In the genomic region with DNA sequence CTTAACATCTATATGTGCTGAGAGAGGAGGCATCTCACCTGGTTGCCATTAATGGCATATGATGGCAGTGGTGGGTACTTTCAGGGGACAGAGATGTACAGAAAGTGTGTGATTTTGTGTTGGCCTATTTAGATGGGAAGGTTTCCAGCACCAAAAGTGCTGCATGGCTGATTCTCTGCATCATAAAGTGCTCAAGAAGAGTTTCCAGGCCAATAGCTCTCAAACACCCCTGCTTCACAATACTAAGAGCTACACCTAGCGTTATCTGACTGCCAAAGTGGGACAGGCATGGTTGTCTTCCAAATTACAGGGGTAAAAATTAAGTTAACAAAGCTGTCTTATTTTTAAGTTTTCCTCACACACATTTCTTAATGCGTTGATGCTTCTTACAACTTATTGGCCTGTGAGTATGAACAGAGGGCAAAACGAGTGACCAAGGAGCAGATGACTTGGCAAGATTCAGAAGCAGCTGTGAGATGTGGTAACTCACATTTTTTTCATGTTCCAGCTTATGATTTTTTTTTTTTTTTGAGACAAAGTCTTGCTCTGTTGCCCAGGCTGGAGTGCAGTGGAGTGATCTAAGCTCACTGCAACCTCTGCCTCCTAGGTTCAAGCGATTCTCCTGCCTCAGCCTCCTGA, we compare ENCODE assay signal across 16 cellular contexts. TPM values are rescaled to one million over a fixed set of nuclear protein-coding genes. Genes with fewer than 3 reads are reported as not detected.
DNase-seq lines count a peak whose midpoint lies in the region; ATAC-seq, FAIRE-seq and TF ChIP-seq lines count a peak whose summit lies in the region.
"Had no signal": no experiment of that assay in that cellular context is flagged by ENCODE, and none has a peak within 500 bp of the region (broad histone marks: within the 10 kb centered on the region; RNA-seq: fewer than 3 reads in every experiment).

No MANE protein-coding gene starts in this region.

- H3K4me3 ChIP-seq in endothelial cell of umbilical vein (replicated peaks in 1 of 3; ENCODE audit: insufficient read depth in 1 of 3, low read depth in 1 of 3, low read length in 3 of 3) = no peak overlapping the region
- no peak overlapping the region for H3K4me3 ChIP-seq in right cardiac atrium (ENCODE audit: low read length)
- peak overlapping the region in 3 of 5 donors; percentile 3 to 35 (median 23) for H3K4me3 ChIP-seq in subcutaneous abdominal adipose tissue (ENCODE audit: low read depth in 1 of 5, low read length in 5 of 5)
- H3K4me3 ChIP-seq in A673 (ENCODE audit: low read depth, low read length, poor library complexity, severe bottlenecking) = no peak overlapping the region

- CTCF ChIA-PET in endothelial cell of umbilical vein (lab: Charles Lee) = interaction anchor here (0.7 to 6.0 kb wide), 3 partner anchors 12 to 62 kb away, joined by 3 to 90 read pairs (median 45); no protein-coding TSS in a partner anchor
- CTCF ChIA-PET in A673 (lab: Charles Lee) = no interaction called here

- peaks cover 2% of the 10 kb centered on the region for H3K9me3 ChIP-seq in endothelial cell of umbilical vein (replicated peaks; ENCODE audit: control insufficient read depth, insufficient read depth, low read length)
- peaks cover 2% of the 10 kb centered on the region for H3K9me3 ChIP-seq in right cardiac atrium (ENCODE audit: control insufficient read depth, low read length)
- peaks cover 0 to 7% (median 4%) of the 10 kb centered on the region in 5 donors for H3K9me3 ChIP-seq in subcutaneous abdominal adipose tissue (ENCODE audit: control insufficient read depth in 5 of 5, low read length in 5 of 5)
- no peaks in the 10 kb centered on the region for H3K9me3 ChIP-seq in A673 (ENCODE audit: low read depth, low read length, poor library complexity, severe bottlenecking)

- intact Hi-C loops in endothelial cell of umbilical vein (cut with micrococcal nuclease) = no loop called here
- intact Hi-C loops in right cardiac atrium (cut with DNase I) = no loop called here
- intact Hi-C loops in A673 (cut with micrococcal nuclease; ENCODE audit: unreplicated experiment) = no loop called here

- no peaks in the 10 kb centered on the region for H3K27me3 ChIP-seq in endothelial cell of umbilical vein (ENCODE audit: control insufficient read depth in 2 of 2, insufficient read depth in 2 of 2, low read length in 2 of 2)
- no peaks in the 10 kb centered on the region for H3K27me3 ChIP-seq in right cardiac atrium (ENCODE audit: control insufficient read depth, insufficient read depth)
- H3K27me3 ChIP-seq in subcutaneous abdominal adipose tissue (ENCODE audit: control insufficient read depth in 5 of 5, insufficient read depth in 4 of 5, low read length in 5 of 5) = no peaks in the 10 kb centered on the region
- peaks cover 16% of the 10 kb centered on the region for H3K27me3 ChIP-seq in A673 (replicated peaks; ENCODE audit: insufficient read depth, low read depth, low read length, poor library complexity)

- H3K4me2 ChIP-seq in endothelial cell of umbilical vein (ENCODE audit: insufficient read depth, low read length) = no peak overlapping the region

- H3K27ac ChIP-seq in endothelial cell of umbilical vein (ENCODE audit: insufficient read depth, low read depth, low read length) (no peak overlapping the region), right cardiac atrium (ENCODE audit: low read length) (peak overlapping the region; percentile 13), subcutaneous abdominal adipose tissue (ENCODE audit: low read depth, low read length) (peak overlapping the region; percentile 86), A673 (ENCODE audit: low read depth, low read length, poor library complexity, severe bottlenecking) (no peak overlapping the region)
- H3K27ac ChIP-seq: parathyroid adenoma had no signal

- BruUV-seq in endothelial cell of umbilical vein (replicated peaks; lab: Mats Ljungman, UMichigan) (TSS peak; percentile 14), A673 (replicated peaks; lab: Mats Ljungman, UMichigan) (no TSS peak)

- H3K9me1 ChIP-seq in endothelial cell of umbilical vein (replicated peaks; ENCODE audit: control insufficient read depth, extremely low read depth, insufficient read depth, low read length) = no peaks in the 10 kb centered on the region

- TF ChIP-seq CTCF in endothelial cell of umbilical vein (IDR thresholded peaks at IDR 0.05; ENCODE audit: extremely low read depth in 1 of 2, insufficient read depth in 1 of 2, low read depth in 1 of 2, low read length in 2 of 2) = no peak
- no peak for TF ChIP-seq CTCF in A673 (conservative IDR thresholded peaks at IDR 0.05; ENCODE audit: low read depth, low read length)

- POLR2A ChIA-PET in endothelial cell of umbilical vein (lab: Charles Lee) (interaction anchor here (0.7 kb wide), 1 partner anchor 26 kb away, joined by 3 read pairs; no protein-coding TSS in a partner anchor), A673 (lab: Charles Lee; ENCODE audit: low non-redundant PET) (no interaction called here)

- H4K20me1 ChIP-seq in endothelial cell of umbilical vein (replicated peaks; ENCODE audit: control insufficient read depth, extremely low read depth, insufficient read depth, low read length) = no peaks in the 10 kb centered on the region

- WGBS in right cardiac atrium = 66% methylated on average over 4 of the region's 4 CpGs

- peak; percentile 44 to 45 for ATAC-seq in right cardiac atrium
- ATAC-seq in HG03045 (IDR thresholded peaks at IDR 0.05; ENCODE audit: unreplicated experiment) = no peak
- ATAC-seq: Panc1 had no signal

- H3K9ac ChIP-seq in endothelial cell of umbilical vein (replicated peaks; ENCODE audit: extremely low read depth, insufficient read depth, low read length) = no peak overlapping the region
- peak overlapping the region in 3 of 5 donors; percentile 6 to 51 (median 47) for H3K9ac ChIP-seq in subcutaneous abdominal adipose tissue (ENCODE audit: low read length in 5 of 5)
- H3K9ac ChIP-seq: parathyroid adenoma had no signal

- H3K36me3 ChIP-seq in endothelial cell of umbilical vein (ENCODE audit: control insufficient read depth in 2 of 2, extremely low read depth in 1 of 2, insufficient read depth in 2 of 2, low read length in 2 of 2) = no peaks in the 10 kb centered on the region
- H3K36me3 ChIP-seq in subcutaneous abdominal adipose tissue (ENCODE audit: control insufficient read depth in 5 of 5, insufficient read depth in 5 of 5, low read length in 5 of 5) = no peaks in the 10 kb centered on the region
- no peaks in the 10 kb centered on the region for H3K36me3 ChIP-seq in A673 (ENCODE audit: insufficient read depth, low read length, poor library complexity, severe bottlenecking)

- no peak for FAIRE-seq in endothelial cell of umbilical vein (lab: Jason Lieb, UNC)

- no peak for TF ChIP-seq POLR2A in endothelial cell of umbilical vein (IDR thresholded peaks at IDR 0.05; ENCODE audit: low read depth, low read length)

- dilution Hi-C loops in endothelial cell of umbilical vein (cut with MboI; ENCODE audit: extremely low pct_ligation_motif_present, low sequenced_read_pairs) = no loop called here

- DNase-seq in GM04504 (ENCODE audit: low read depth) (peak; percentile 65), endothelial cell of umbilical vein (ENCODE audit: low read depth, low spot score) (no peak), right cardiac atrium (no peak), A172 (ENCODE audit: low spot score) (no peak), Kasumi-1 (lab: John Stamatoyannopoulos, UW) (no peak), A673 (ENCODE audit: low spot score) (no peak)
- DNase-seq: activated CD4-positive, alpha-beta memory T cell treated with anti-CD3 and anti-CD28 coated beads, Interleukin-2, amount 10 ng/mL, durations not matched to agents 7 days and 5 days; activated T-cell treated with anti-CD3 and anti-CD28 coated beads, Interleukin-2, amount 50 U/mL, for 48 hours; cerebellar nuclear complex; DND-41; hypothalamus; stimulated activated CD4-positive, alpha-beta T cell treated with anti-CD3 and anti-CD28 coated beads, Interleukin-15, amount 100 ng/mL, for 24 hours had no signal

- no peak overlapping the region for H2AFZ ChIP-seq in endothelial cell of umbilical vein (ENCODE audit: low read depth, low read length)
- H2AFZ ChIP-seq: parathyroid adenoma had no signal

- no peaks in the 10 kb centered on the region for H3K79me2 ChIP-seq in endothelial cell of umbilical vein (ENCODE audit: control insufficient read depth, insufficient read depth, low read length)
- H3K79me2 ChIP-seq: parathyroid adenoma had no signal

- H3K4me1 ChIP-seq in endothelial cell of umbilical vein (ENCODE audit: control insufficient read depth, extremely low read depth, insufficient read depth, low read length) (peaks cover 4% of the 10 kb centered on the region), right cardiac atrium (ENCODE audit: control insufficient read depth, insufficient read depth, low read length) (peaks cover 2% of the 10 kb centered on the region), subcutaneous abdominal adipose tissue (ENCODE audit: control insufficient read depth in 5 of 5, insufficient read depth in 5 of 5, low read length in 5 of 5) (peaks cover 2 to 34% (median 20%) of the 10 kb centered on the region in 5 donors), A673 (ENCODE audit: insufficient read depth, low read length, poor library complexity, severe bottlenecking) (no peaks in the 10 kb centered on the region)
- H3K4me1 ChIP-seq: parathyroid adenoma had no signal

TF ChIP-seq in endothelial cell of umbilical vein, 7 proteins besides CTCF, POLR2A, EP300 and RAD21 (continues in another document):
- no peak for TF ChIP-seq EZH2 (IDR thresholded peaks at IDR 0.05; ENCODE audit: borderline replicate concordance, low read depth, low read length, severe bottlenecking)
- TF ChIP-seq FOS (IDR thresholded peaks at IDR 0.05; ENCODE audit: borderline replicate concordance, insufficient read depth, low read length) = no peak
- no peak for TF ChIP-seq POLR2AphosphoS5 (IDR thresholded peaks at IDR 0.05; ENCODE audit: insufficient read depth, low read depth, low read length)
- no peak for TF ChIP-seq MYC (IDR thresholded peaks at IDR 0.05; ENCODE audit: low read depth, low read length)
- TF ChIP-seq, protein P1, sequence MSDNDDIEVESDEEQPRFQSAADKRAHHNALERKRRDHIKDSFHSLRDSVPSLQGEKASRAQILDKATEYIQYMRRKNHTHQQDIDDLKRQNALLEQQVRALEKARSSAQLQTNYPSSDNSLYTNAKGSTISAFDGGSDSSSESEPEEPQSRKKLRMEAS (IDR thresholded peaks at IDR 0.05; ENCODE audit: insufficient read depth, insufficient read length) = no peak

RNA-seq across cellular contexts. Expression of a gene that starts 41.4 kb away (rescaled TPM):
- total RNA-seq in endothelial cell of umbilical vein (136 and 142 TPM in 2 replicates), right cardiac atrium (under 1 TPM in 2 of 4 donors, not detected in 2; 0.22 to 0.26 TPM), A673 (2021) (0.32 TPM in 1 of 2 replicates, not detected in the other)
- polyA plus RNA-seq in endothelial cell of umbilical vein (36.7 and 42.9 TPM in 2 replicates), right cardiac atrium (0.25 TPM)
- 58.8 and 61.9 TPM in 2 replicates for polyA plus RNA-seq in endothelial cell of umbilical vein (2011; cell fraction: cytosol; rRNA removed)
- polyA plus RNA-seq in endothelial cell of umbilical vein (2011; cell fraction: nucleus; rRNA removed) = 103 and 121 TPM in 2 replicates
- 116 and 257 TPM in 2 replicates for polyA plus RNA-seq in endothelial cell of umbilical vein (2012)
- 178 and 183 TPM in 2 replicates for polyA minus RNA-seq in endothelial cell of umbilical vein
- polyA minus RNA-seq in endothelial cell of umbilical vein (2011; cell fraction: cytosol; rRNA and poly(A)+ RNA removed) = 6.1 TPM
- polyA minus RNA-seq in endothelial cell of umbilical vein (2011; cell fraction: nucleus; rRNA and poly(A)+ RNA removed) = 416 and 737 TPM in 2 replicates
- total RNA-seq in A172 (2014; rRNA removed; shearing (Covaris generic)) = 17.1 and 25.0 TPM in 2 replicates
- total RNA-seq: activated CD4-positive, alpha-beta memory T cell treated with anti-CD3 and anti-CD28 coated beads, Interleukin-2, amount 10 ng/mL, durations not matched to agents 7 days and 5 days had no signal

Comparison
In these comparisons a context has a peak if more than half of its experiments do, and no peak if none do; other contexts are left out.
1. H3K27ac ChIP-seq: peak in right cardiac atrium (single experiment) and subcutaneous abdominal adipose tissue (single experiment); none in endothelial cell of umbilical vein (single experiment) and A673 (single experiment).
2. H3K4me3 ChIP-seq: peak in subcutaneous abdominal adipose tissue (3 of 5); none in endothelial cell of umbilical vein (0 of 3), right cardiac atrium (single experiment) and A673 (single experiment).
3. RNA of a gene that starts 41.4 kb away (total RNA-seq): 136 to 142 TPM in endothelial cell of umbilical vein and 17.1 to 25.0 TPM in A172; 0.32 TPM in A673 and 0.22 to 0.26 TPM in right cardiac atrium; every median in the first group is over 10 times any median in the second.